1 cellular context compared by ENCODE assay signal in the genomic region with DNA sequence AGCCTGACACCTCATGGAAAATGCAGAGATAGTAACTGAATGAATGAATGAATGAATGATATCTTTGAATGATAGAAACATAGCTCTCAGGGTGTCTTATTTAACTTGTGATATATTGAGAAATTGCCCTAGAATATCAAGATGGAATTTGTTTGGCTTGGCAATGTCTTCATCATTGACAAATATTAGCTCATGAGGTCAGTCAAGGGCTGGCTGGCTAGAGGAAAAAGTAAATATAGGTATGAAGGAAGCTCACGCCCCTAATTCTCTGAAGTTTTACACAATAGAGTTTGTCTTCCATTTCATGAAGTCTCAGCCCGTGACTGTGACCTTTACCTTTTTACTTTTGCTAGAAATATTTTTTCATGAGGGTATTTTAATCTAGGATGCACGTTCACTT.
TF ChIP-seq lines count a peak whose summit lies in the region.

No MANE protein-coding gene starts in this region.

TF ChIP-seq in HepG2, 621 proteins besides CTCF, POLR2A, EP300 and RAD21 (continued from another document):
- TF ChIP-seq ZHX2 (IDR thresholded peaks at IDR 0.05; ENCODE audit: low read depth) (no peak), ZHX2 (CRISPR knock-in tag; IDR thresholded peaks at IDR 0.05; ENCODE audit: borderline replicate concordance) (no peak), KLF11 (CRISPR knock-in tag; IDR thresholded peaks at IDR 0.05) (no peak), FOXA1 (IDR thresholded peaks at IDR 0.05) (no peak), FOXA1 (CRISPR knock-in tag; IDR thresholded peaks at IDR 0.05) (peak; percentile 63), JDP2 (CRISPR knock-in tag; IDR thresholded peaks at IDR 0.05; ENCODE audit: borderline replicate concordance) (no peak), ZFP41 (CRISPR knock-in tag; IDR thresholded peaks at IDR 0.05; ENCODE audit: borderline replicate concordance) (no peak), RFXAP (CRISPR knock-in tag; IDR thresholded peaks at IDR 0.05; ENCODE audit: borderline replicate concordance) (no peak), ARID5B (CRISPR knock-in tag; IDR thresholded peaks at IDR 0.05) (peak; percentile 42; the same call in 1 of the 2 replicates), SOX13 (IDR thresholded peaks at IDR 0.05) (no peak), SOX13 (CRISPR knock-in tag; conservative IDR thresholded peaks at IDR 0.05 in 1 of 2, IDR thresholded peaks at IDR 0.05 in 1 of 2) (peak in 1 of 2 experiments; percentile 48; a peak in 2 of 4 replicates), EEA1 (CRISPR knock-in tag; IDR thresholded peaks at IDR 0.05; ENCODE audit: borderline replicate concordance) (no peak), AKAP8 (CRISPR knock-in tag; IDR thresholded peaks at IDR 0.05) (no peak), DPF2 (CRISPR knock-in tag; IDR thresholded peaks at IDR 0.05; ENCODE audit: borderline replicate concordance, low read depth) (no peak), STAT5B (CRISPR knock-in tag; IDR thresholded peaks at IDR 0.05) (no peak), NR2F6 (IDR thresholded peaks at IDR 0.05) (peak; percentile 35; the same call in 1 of the 2 replicates), NR2F6 (CRISPR knock-in tag; IDR thresholded peaks at IDR 0.05) (no peak), RARA (CRISPR knock-in tag; IDR thresholded peaks at IDR 0.05) (peak; percentile 61), HOXA9 (CRISPR knock-in tag; IDR thresholded peaks at IDR 0.05; ENCODE audit: borderline replicate concordance) (no peak), RXRB (CRISPR knock-in tag; IDR thresholded peaks at IDR 0.05; ENCODE audit: borderline replicate concordance) (no peak), SMAD1 (CRISPR knock-in tag; IDR thresholded peaks at IDR 0.05; ENCODE audit: borderline replicate concordance, low read depth) (no peak), BCL6 (CRISPR knock-in tag; IDR thresholded peaks at IDR 0.05) (peak; percentile 61; the same call in 1 of the 2 replicates), TRAFD1 (CRISPR knock-in tag; IDR thresholded peaks at IDR 0.05; ENCODE audit: borderline replicate concordance) (no peak), CEBPB (IDR thresholded peaks at IDR 0.05; ENCODE audit: borderline replicate concordance, low read depth, low read length) (no peak), CEBPG (CRISPR knock-in tag; IDR thresholded peaks at IDR 0.05) (no peak), NCOA2 (CRISPR knock-in tag; IDR thresholded peaks at IDR 0.05) (0 out of 2 replicates have a peak, but pooled peaks have one; percentile 20)
- TF ChIP-seq, protein P1, sequence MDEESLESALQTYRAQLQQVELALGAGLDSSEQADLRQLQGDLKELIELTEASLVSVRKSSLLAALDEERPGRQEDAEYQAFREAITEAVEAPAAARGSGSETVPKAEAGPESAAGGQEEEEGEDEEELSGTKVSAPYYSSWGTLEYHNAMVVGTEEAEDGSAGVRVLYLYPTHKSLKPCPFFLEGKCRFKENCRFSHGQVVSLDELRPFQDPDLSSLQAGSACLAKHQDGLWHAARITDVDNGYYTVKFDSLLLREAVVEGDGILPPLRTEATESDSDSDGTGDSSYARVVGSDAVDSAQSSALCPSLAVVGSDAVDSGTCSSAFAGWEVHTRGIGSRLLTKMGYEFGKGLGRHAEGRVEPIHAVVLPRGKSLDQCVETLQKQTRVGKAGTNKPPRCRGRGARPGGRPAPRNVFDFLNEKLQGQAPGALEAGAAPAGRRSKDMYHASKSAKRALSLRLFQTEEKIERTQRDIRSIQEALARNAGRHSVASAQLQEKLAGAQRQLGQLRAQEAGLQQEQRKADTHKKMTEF (CRISPR knock-in tag; IDR thresholded peaks at IDR 0.05) = no peak
